In the genomic region with DNA sequence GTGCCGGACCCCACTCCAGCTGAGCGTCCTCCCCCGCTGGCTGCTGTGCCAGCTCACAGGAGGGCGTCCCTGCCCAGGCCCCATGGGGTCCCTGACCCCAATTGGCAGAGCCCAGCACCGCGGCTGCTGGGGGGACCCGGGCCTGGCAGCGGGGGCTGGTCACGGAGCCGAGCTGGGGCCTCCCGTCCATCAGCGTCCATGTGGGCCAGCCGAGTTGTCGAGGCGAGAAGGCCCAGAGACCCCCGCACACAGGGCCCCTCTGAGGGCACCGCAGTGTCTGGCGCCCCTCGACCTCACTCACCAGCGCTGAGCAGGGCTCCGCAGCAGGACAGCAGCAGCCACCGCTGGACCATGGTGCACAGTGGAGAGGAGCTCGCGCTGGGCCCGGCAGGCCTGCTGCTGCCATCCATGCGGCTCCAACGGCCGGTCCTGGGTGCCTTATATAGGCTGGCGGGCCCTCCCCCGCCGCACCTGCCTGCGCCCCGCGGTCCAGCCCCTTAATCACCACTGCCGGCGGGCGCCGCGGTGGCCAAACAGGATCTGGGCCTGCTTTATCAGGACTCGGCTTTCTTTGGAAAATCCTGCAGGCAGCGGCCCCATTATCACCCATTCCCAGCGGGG, we compare ENCODE assay signal across 17 cellular contexts. TPM values are rescaled to one million over a fixed set of nuclear protein-coding genes. Genes with fewer than 3 reads are reported as not detected.
"Had no signal": no experiment of that assay in that cellular context is flagged by ENCODE, and none has a peak within 500 bp of the region (broad histone marks: within the 10 kb centered on the region; RNA-seq: fewer than 3 reads in every experiment).

A gene with protein sequence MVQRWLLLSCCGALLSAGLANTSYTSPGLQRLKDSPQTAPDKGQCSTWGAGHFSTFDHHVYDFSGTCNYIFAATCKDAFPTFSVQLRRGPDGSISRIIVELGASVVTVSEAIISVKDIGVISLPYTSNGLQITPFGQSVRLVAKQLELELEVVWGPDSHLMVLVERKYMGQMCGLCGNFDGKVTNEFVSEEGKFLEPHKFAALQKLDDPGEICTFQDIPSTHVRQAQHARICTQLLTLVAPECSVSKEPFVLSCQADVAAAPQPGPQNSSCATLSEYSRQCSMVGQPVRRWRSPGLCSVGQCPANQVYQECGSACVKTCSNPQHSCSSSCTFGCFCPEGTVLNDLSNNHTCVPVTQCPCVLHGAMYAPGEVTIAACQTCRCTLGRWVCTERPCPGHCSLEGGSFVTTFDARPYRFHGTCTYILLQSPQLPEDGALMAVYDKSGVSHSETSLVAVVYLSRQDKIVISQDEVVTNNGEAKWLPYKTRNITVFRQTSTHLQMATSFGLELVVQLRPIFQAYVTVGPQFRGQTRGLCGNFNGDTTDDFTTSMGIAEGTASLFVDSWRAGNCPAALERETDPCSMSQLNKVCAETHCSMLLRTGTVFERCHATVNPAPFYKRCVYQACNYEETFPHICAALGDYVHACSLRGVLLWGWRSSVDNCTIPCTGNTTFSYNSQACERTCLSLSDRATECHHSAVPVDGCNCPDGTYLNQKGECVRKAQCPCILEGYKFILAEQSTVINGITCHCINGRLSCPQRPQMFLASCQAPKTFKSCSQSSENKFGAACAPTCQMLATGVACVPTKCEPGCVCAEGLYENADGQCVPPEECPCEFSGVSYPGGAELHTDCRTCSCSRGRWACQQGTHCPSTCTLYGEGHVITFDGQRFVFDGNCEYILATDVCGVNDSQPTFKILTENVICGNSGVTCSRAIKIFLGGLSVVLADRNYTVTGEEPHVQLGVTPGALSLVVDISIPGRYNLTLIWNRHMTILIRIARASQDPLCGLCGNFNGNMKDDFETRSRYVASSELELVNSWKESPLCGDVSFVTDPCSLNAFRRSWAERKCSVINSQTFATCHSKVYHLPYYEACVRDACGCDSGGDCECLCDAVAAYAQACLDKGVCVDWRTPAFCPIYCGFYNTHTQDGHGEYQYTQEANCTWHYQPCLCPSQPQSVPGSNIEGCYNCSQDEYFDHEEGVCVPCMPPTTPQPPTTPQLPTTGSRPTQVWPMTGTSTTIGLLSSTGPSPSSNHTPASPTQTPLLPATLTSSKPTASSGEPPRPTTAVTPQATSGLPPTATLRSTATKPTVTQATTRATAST (N-terminal part only) (minus strand): TSS at position 416 of the 621 bp plus-strand sequence. CDS start 63 bp downstream, at position 353.

- H3K79me2 ChIP-seq: hepatocyte had no signal

- H3K4me3 Mint-ChIP-seq: activated CD4-positive, alpha-beta memory T cell treated with anti-CD3 and anti-CD28 coated beads, Interleukin-2, amount 10 ng/mL, durations not matched to agents 7 days and 5 days; activated naive CD8-positive, alpha-beta T cell treated with anti-CD3 and anti-CD28 coated beads, Interleukin-2, amount 10 ng/mL, durations not matched to agents 7 days and 5 days; naive B cell had no signal

- H3K27me3 ChIP-seq: hepatocyte, neutrophil, right atrium auricular region, thyroid gland had no signal

- H3K9me3 ChIP-seq: neutrophil, right atrium auricular region, thyroid gland, uterus had no signal

- H3K4me3 ChIP-seq: hepatocyte, right atrium auricular region, thyroid gland, uterus had no signal

- H3K27ac Mint-ChIP-seq: activated CD4-positive, alpha-beta memory T cell treated with anti-CD3 and anti-CD28 coated beads, Interleukin-2, amount 10 ng/mL, durations not matched to agents 7 days and 5 days; activated naive CD8-positive, alpha-beta T cell treated with anti-CD3 and anti-CD28 coated beads, Interleukin-2, amount 10 ng/mL, durations not matched to agents 7 days and 5 days; naive B cell had no signal

- H3K36me3 Mint-ChIP-seq: activated naive CD8-positive, alpha-beta T cell treated with anti-CD3 and anti-CD28 coated beads, Interleukin-2, amount 10 ng/mL, durations not matched to agents 7 days and 5 days; naive B cell had no signal

- H3K4me1 Mint-ChIP-seq: activated CD4-positive, alpha-beta memory T cell treated with anti-CD3 and anti-CD28 coated beads, Interleukin-2, amount 10 ng/mL, durations not matched to agents 7 days and 5 days; activated naive CD8-positive, alpha-beta T cell treated with anti-CD3 and anti-CD28 coated beads, Interleukin-2, amount 10 ng/mL, durations not matched to agents 7 days and 5 days had no signal

- H3K27ac ChIP-seq: hepatocyte, neutrophil, right atrium auricular region, thyroid gland, uterus had no signal

- H3K36me3 ChIP-seq: neutrophil, right atrium auricular region, thyroid gland, uterus had no signal

- H3K27me3 Mint-ChIP-seq: activated CD4-positive, alpha-beta memory T cell treated with anti-CD3 and anti-CD28 coated beads, Interleukin-2, amount 10 ng/mL, durations not matched to agents 7 days and 5 days; activated naive CD8-positive, alpha-beta T cell treated with anti-CD3 and anti-CD28 coated beads, Interleukin-2, amount 10 ng/mL, durations not matched to agents 7 days and 5 days; naive B cell had no signal

- H3K4me2 ChIP-seq: hepatocyte had no signal

- H3K4me1 ChIP-seq: right atrium auricular region, thyroid gland, uterus had no signal

- DNase-seq: activated CD4-positive, alpha-beta memory T cell treated with anti-CD3 and anti-CD28 coated beads, Interleukin-2, amount 10 ng/mL, durations not matched to agents 7 days and 5 days; activated CD8-positive, alpha-beta memory T cell treated with anti-CD3 and anti-CD28 coated beads, Interleukin-2, amount 50 U/mL, for 4 hours; activated naive CD8-positive, alpha-beta T cell treated with anti-CD3 and anti-CD28 coated beads, Interleukin-2, amount 10 ng/mL, durations not matched to agents 7 days and 5 days; anterior cingulate cortex; naive B cell; posterior cingulate gyrus; small intestine; thyroid gland; uterus had no signal

- H2AFZ ChIP-seq: hepatocyte had no signal

RNA-seq across cellular contexts. Expression of the gene that starts here (rescaled TPM):
- total RNA-seq: activated CD4-positive, alpha-beta memory T cell treated with anti-CD3 and anti-CD28 coated beads, Interleukin-2, amount 10 ng/mL, durations not matched to agents 7 days and 5 days; activated naive CD8-positive, alpha-beta T cell treated with anti-CD3 and anti-CD28 coated beads, Interleukin-2, amount 10 ng/mL, durations not matched to agents 7 days and 5 days; bronchial epithelial cell; chondrocyte; dermis microvascular lymphatic vessel endothelial cell; hepatocyte; kidney epithelial cell; lower leg skin; right atrium auricular region; thyroid gland had no signal
- polyA plus RNA-seq: hepatocyte had no signal
